ENCODE assay signal across 7 cellular contexts in genomic region chr15:64651573-64652260, GRCh38.
DNase-seq lines count a peak whose midpoint lies in the region; ATAC-seq lines count a peak whose summit lies in the region.

No MANE protein-coding gene starts in this region.

- DNase-seq in T-helper 1 cell (peak in 3 of 5 donors; percentile 8 to 24 (median 14)), DMS 273 treated with DMSO at 0.1 percent for 48 hours (lab: John Stamatoyannopoulos, UW) (no peak), NCI-H1694 treated with DMSO at 0.1 percent for 48 hours (lab: John Stamatoyannopoulos, UW) (no peak)
- peak; percentile 6 for DNase-seq in effector CD8-positive, alpha-beta T cell (lab: John Stamatoyannopoulos, UW)
- DNase-seq in stimulated activated CD4-positive, alpha-beta T cell treated with anti-CD3 and anti-CD28 coated beads, Interleukin-4, amount 100 ng/mL, for 4 hours = peak; percentile 11 to 50

- ATAC-seq in GM19395 (IDR thresholded peaks at IDR 0.05; ENCODE audit: unreplicated experiment) (peak; percentile 78), HG03159 (IDR thresholded peaks at IDR 0.05; ENCODE audit: unreplicated experiment) (peak; percentile 78)

Comparison
In these comparisons a context has a peak if more than half of its experiments do, and no peak if none do; other contexts are left out.
1. DNase-seq: peak in T-helper 1 cell (3 of 5), effector CD8-positive, alpha-beta T cell (single experiment) and stimulated activated CD4-positive, alpha-beta T cell treated with anti-CD3 and anti-CD28 coated beads, Interleukin-4, amount 100 ng/mL, for 4 hours (2 of 2); none in DMS 273 treated with DMSO at 0.1 percent for 48 hours (single experiment) and NCI-H1694 treated with DMSO at 0.1 percent for 48 hours (single experiment).